ENCODE assay signal across 16 cellular contexts in the genomic region with DNA sequence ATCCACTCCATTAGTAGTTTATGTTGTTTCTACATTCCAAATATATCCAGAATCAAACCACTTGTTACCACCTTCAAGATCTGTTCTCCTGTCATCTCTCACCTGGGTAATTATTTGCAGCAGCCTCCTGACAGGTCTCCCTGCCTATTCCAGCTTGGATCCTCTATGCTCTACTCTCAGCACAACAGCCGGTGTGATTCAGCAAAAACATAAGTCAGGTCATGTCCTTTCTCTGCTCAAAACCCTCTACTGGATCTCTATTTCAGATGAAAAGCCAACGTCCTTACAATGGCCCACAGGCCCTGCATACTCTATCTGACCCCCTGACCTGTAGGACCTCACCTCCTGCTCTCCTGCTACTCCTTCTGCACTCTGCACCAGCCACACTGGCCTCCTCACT.
DNase-seq lines count a peak whose midpoint lies in the region; ATAC-seq, FAIRE-seq and TF ChIP-seq lines count a peak whose summit lies in the region.
"Had no signal": no experiment of that assay in that cellular context is flagged by ENCODE, and none has a peak within 500 bp of the region (broad histone marks: within the 10 kb centered on the region; RNA-seq: fewer than 3 reads in every experiment).

No MANE protein-coding gene starts in this region.

- no peaks in the 10 kb centered on the region; the same call in 1 of the 2 replicates for H3K36me3 ChIP-seq in Caco-2 (ENCODE audit: control insufficient read depth, insufficient read depth, low read length)
- no peaks in the 10 kb centered on the region for H3K36me3 ChIP-seq in H1 (ENCODE audit: control insufficient read depth in 2 of 4, insufficient read depth in 4 of 4, low read length in 3 of 4)
- H3K36me3 ChIP-seq: BLaER1 treated with 17β-estradiol and CSF1 and Interleukin-3, amounts not matched to agents 10 nM and 100 nM had no signal

- H3K36me3 Mint-ChIP-seq in Caco-2 (ENCODE audit: insufficient read depth, unreplicated experiment) (peaks cover 5% of the 10 kb centered on the region), IgD-negative memory B cell (no peaks in the 10 kb centered on the region)
- H3K36me3 Mint-ChIP-seq in natural killer cell treated with Interleukin-12 subunit alpha and Interleukin-12 subunit beta and Interleukin-15 and Interleukin-18, amount 100 ng/mL, for 72 hours = no peaks in the 10 kb centered on the region

- POLR2A ChIA-PET in Caco-2 (lab: Charles Lee) (no interaction called here), H1 (lab: Charles Lee; ENCODE audit: partially characterized antibody) (interaction anchor here (0.7 kb wide), 1 partner anchor 190 kb away, joined by 3 read pairs; no protein-coding TSS in a partner anchor)

- CTCF ChIA-PET in Caco-2 (lab: Charles Lee) = no interaction called here
- CTCF ChIA-PET in H1 (lab: Charles Lee; ENCODE audit: partially characterized antibody) = no interaction called here

- TF ChIP-seq CTCF in Caco-2 (IDR thresholded peaks at IDR 0.05; ENCODE audit: insufficient read depth in 1 of 2, low read depth in 1 of 2, low read length in 1 of 2, severe bottlenecking in 1 of 2, unreplicated experiment in 1 of 2) (no peak), H1 (IDR thresholded peaks at IDR 0.05; ENCODE audit: control extremely low read depth in 1 of 3, insufficient read depth in 1 of 3, low read depth in 1 of 3, low read length in 3 of 3) (no peak)

- WGBS in H1 (ENCODE audit: extremely low coverage in 1 of 2, insufficient coverage in 1 of 2, insufficient read length in 1 of 2, insufficient replicate concordance in 2 of 2, low coverage in 1 of 2, low lambda C conversion rate in 2 of 2, missing lambda C conversion rate in 1 of 2), 2 experiments = 73% methylated on average over 2 of the region's 2 CpGs; no CpG with 5 or more reads in 1 of the 2 experiments

- H2BK20ac ChIP-seq in H1 (ENCODE audit: low read length) = 0 out of 2 replicates have a peak overlapping the region, but pooled peaks have one; percentile 48

- H2BK120ac ChIP-seq in H1 (replicated peaks; ENCODE audit: low read depth, low read length) = no peak overlapping the region

- no peaks in the 10 kb centered on the region for H3K27me3 ChIP-seq in Caco-2 (replicated peaks; ENCODE audit: control insufficient read depth, insufficient read depth, low read length)
- H3K27me3 ChIP-seq in H1 (replicated peaks in 1 of 4; ENCODE audit: control insufficient read depth in 3 of 4, extremely low read depth in 1 of 4, insufficient read depth in 3 of 4, low read length in 3 of 4) = no peaks in the 10 kb centered on the region

- H3K4me3 Mint-ChIP-seq in Caco-2 (ENCODE audit: unreplicated experiment) (no peak overlapping the region), IgD-negative memory B cell (no peak overlapping the region)
- peak overlapping the region; percentile 28 for H3K4me3 Mint-ChIP-seq in natural killer cell treated with Interleukin-12 subunit alpha and Interleukin-12 subunit beta and Interleukin-15 and Interleukin-18, amount 100 ng/mL, for 72 hours
- H3K4me3 Mint-ChIP-seq: CD4-positive, alpha-beta T cell; HFFc6 had no signal

- DNase-seq in Caco-2 = no peak
- no peak for DNase-seq in H1 (ENCODE audit: low read depth in 1 of 2, low spot score in 2 of 2)
- no peak for DNase-seq in natural killer cell treated with Interleukin-12 subunit alpha and Interleukin-12 subunit beta and Interleukin-15 and Interleukin-18, amount 100 ng/mL, for 72 hours (ENCODE audit: low spot score)
- DNase-seq in T-helper 9 cell = no peak
- DNase-seq in NCI-H1436 treated with DMSO at 0.1 percent for 48 hours (lab: John Stamatoyannopoulos, UW) = no peak
- no peak for DNase-seq in NCI-H1417 (lab: John Stamatoyannopoulos, UW)
- DNase-seq: ACHN; CD4-positive, alpha-beta T cell; DMS153; GF-D8; HFFc6; KG1 had no signal

- H2AFZ ChIP-seq in H1 (ENCODE audit: low read length) = no peak overlapping the region

- H3K79me2 ChIP-seq in H1 (ENCODE audit: control insufficient read depth in 1 of 2, insufficient read depth in 2 of 2, low read length in 2 of 2) = peaks cover 0 to 10% of the 10 kb centered on the region in 2 experiments; a peak in 1 of 4 replicates

- no peak for TF ChIP-seq RAD21 in H1 (IDR thresholded peaks at IDR 0.05 in 1 of 2, conservative IDR thresholded peaks at IDR 0.05 in 1 of 2; ENCODE audit: low read depth in 2 of 2, low read length in 2 of 2)

- no peak overlapping the region for H4K8ac ChIP-seq in H1 (ENCODE audit: extremely low read depth, insufficient read depth, low read length)

- no peak overlapping the region for H2AK5ac ChIP-seq in H1 (ENCODE audit: low read depth, low read length)

- ATAC-seq in natural killer cell treated with Interleukin-12 subunit alpha and Interleukin-12 subunit beta and Interleukin-15 and Interleukin-18, amount 100 ng/mL, for 72 hours = no peak

- no peak overlapping the region for H3K4ac ChIP-seq in H1 (replicated peaks; ENCODE audit: insufficient read length, low read depth, low read length)

- H4K20me1 ChIP-seq in H1 (replicated peaks in 1 of 2; ENCODE audit: control insufficient read depth in 1 of 2, insufficient read depth in 2 of 2, low read length in 2 of 2) = peaks cover 3 to 13% of the 10 kb centered on the region in 2 experiments

- intact Hi-C loops in Caco-2 (cut with micrococcal nuclease; ENCODE audit: unreplicated experiment) = no loop called here

- H3K14ac ChIP-seq in H1 (ENCODE audit: insufficient read length) = no peak overlapping the region

- no peak overlapping the region for H2BK12ac ChIP-seq in H1 (ENCODE audit: low read depth, low read length)

- H3K4me1 Mint-ChIP-seq in Caco-2 (ENCODE audit: low read depth, unreplicated experiment) = peaks cover 56% of the 10 kb centered on the region
- no peaks in the 10 kb centered on the region for H3K4me1 Mint-ChIP-seq in IgD-negative memory B cell
- H3K4me1 Mint-ChIP-seq in natural killer cell treated with Interleukin-12 subunit alpha and Interleukin-12 subunit beta and Interleukin-15 and Interleukin-18, amount 100 ng/mL, for 72 hours (ENCODE audit: low read depth in 2 of 2) = peaks cover 42 to 46% of the 10 kb centered on the region in 2 donors

- H3K27me3 Mint-ChIP-seq in Caco-2 (ENCODE audit: insufficient read depth, unreplicated experiment) = no peaks in the 10 kb centered on the region
- H3K27me3 Mint-ChIP-seq in IgD-negative memory B cell = no peaks in the 10 kb centered on the region
- peaks cover 0 to 22% of the 10 kb centered on the region in 2 donors for H3K27me3 Mint-ChIP-seq in natural killer cell treated with Interleukin-12 subunit alpha and Interleukin-12 subunit beta and Interleukin-15 and Interleukin-18, amount 100 ng/mL, for 72 hours
- H3K27me3 Mint-ChIP-seq: CD4-positive, alpha-beta T cell had no signal

- H3K27ac Mint-ChIP-seq in Caco-2 (ENCODE audit: unreplicated experiment) (peak overlapping the region; percentile 93), IgD-negative memory B cell (peak overlapping the region in 2 of 3 donors; percentile 4 to 11)
- peak overlapping the region in 1 of 2 donors; percentile 54 for H3K27ac Mint-ChIP-seq in natural killer cell treated with Interleukin-12 subunit alpha and Interleukin-12 subunit beta and Interleukin-15 and Interleukin-18, amount 100 ng/mL, for 72 hours
- H3K27ac Mint-ChIP-seq: CD4-positive, alpha-beta T cell; HFFc6 had no signal

- no peak overlapping the region for H4K5ac ChIP-seq in H1 (ENCODE audit: insufficient read length, low read depth, low read length)

- no peak overlapping the region for H3K18ac ChIP-seq in H1 (ENCODE audit: extremely low read depth, low read length)

- no peak overlapping the region for H2BK15ac ChIP-seq in H1 (ENCODE audit: low read length)

- H3K4me1 ChIP-seq in Caco-2 (peaks cover 58% of the 10 kb centered on the region), H1 (replicated peaks in 1 of 4; ENCODE audit: control insufficient read depth in 3 of 4, insufficient read depth in 4 of 4, low read length in 3 of 4) (peaks cover 4 to 16% (median 13%) of the 10 kb centered on the region in 4 experiments; a peak in 6 of 7 replicates)

- BruUV-seq in Caco-2 (replicated peaks; lab: Mats Ljungman, UMichigan) = no TSS peak

- no peak overlapping the region for H3K23ac ChIP-seq in H1 (ENCODE audit: insufficient read length)

- no peaks in the 10 kb centered on the region for H3K9me3 Mint-ChIP-seq in Caco-2 (ENCODE audit: unreplicated experiment)
- H3K9me3 Mint-ChIP-seq in IgD-negative memory B cell = no peaks in the 10 kb centered on the region
- no peaks in the 10 kb centered on the region for H3K9me3 Mint-ChIP-seq in natural killer cell treated with Interleukin-12 subunit alpha and Interleukin-12 subunit beta and Interleukin-15 and Interleukin-18, amount 100 ng/mL, for 72 hours
- H3K9me3 Mint-ChIP-seq: CD4-positive, alpha-beta T cell; HFFc6 had no signal

- H3K4me2 ChIP-seq in H1 (ENCODE audit: insufficient read depth in 1 of 2, low read depth in 2 of 2, low read length in 2 of 2) = no peak overlapping the region
- H3K4me2 ChIP-seq: BLaER1 treated with 17β-estradiol and CSF1 and Interleukin-3, amounts not matched to agents 10 nM and 100 nM had no signal

- H2BK5ac ChIP-seq in H1 (ENCODE audit: low read depth, low read length) = no peak overlapping the region

- TF ChIP-seq POLR2A in H1 (IDR thresholded peaks at IDR 0.05; ENCODE audit: control extremely low read depth in 1 of 2, low read depth in 2 of 2, low read length in 2 of 2) = no peak

- no peak overlapping the region for H3K9ac ChIP-seq in H1 (replicated peaks in 1 of 4; ENCODE audit: extremely low read depth in 1 of 4, low read depth in 3 of 4, low read length in 3 of 4)
- H3K9ac ChIP-seq: BLaER1 treated with 17β-estradiol and CSF1 and Interleukin-3, amounts not matched to agents 10 nM and 100 nM had no signal

- H3K9me3 ChIP-seq in Caco-2 (no peaks in the 10 kb centered on the region), H1 (ENCODE audit: insufficient read depth in 2 of 2, low read depth in 1 of 2, low read length in 1 of 2) (no peaks in the 10 kb centered on the region)
- H3K9me3 ChIP-seq: BLaER1 treated with 17β-estradiol and CSF1 and Interleukin-3, amounts not matched to agents 10 nM and 100 nM had no signal

- H3K56ac ChIP-seq in H1 (replicated peaks; ENCODE audit: insufficient read length, low read depth, low read length) = no peak overlapping the region

- H3K4me3 ChIP-seq in Caco-2 (ENCODE audit: low read depth, low read length) (no peak overlapping the region), H1 (ENCODE audit: extremely low read depth in 1 of 4, insufficient read depth in 2 of 4, low read depth in 3 of 4, low read length in 4 of 4) (no peak overlapping the region)
- H3K4me3 ChIP-seq: BLaER1 treated with 17β-estradiol and CSF1 and Interleukin-3, amounts not matched to agents 10 nM and 100 nM had no signal

- H3K23me2 ChIP-seq in H1 (ENCODE audit: low read depth, low read length) = no peaks in the 10 kb centered on the region

- no peak for FAIRE-seq in H1 (lab: Jason Lieb, UNC)
- FAIRE-seq: D721Med had no signal

- no peak for TF ChIP-seq EP300 in H1 (IDR thresholded peaks at IDR 0.05; ENCODE audit: borderline replicate concordance in 1 of 2, low read depth in 2 of 2, low read length in 2 of 2)

- no peak overlapping the region for H3K27ac ChIP-seq in H1 (ENCODE audit: low read depth, low read length)
- H3K27ac ChIP-seq: BLaER1 treated with 17β-estradiol and CSF1 and Interleukin-3, amounts not matched to agents 10 nM and 100 nM; HL-60 had no signal

- H4K91ac ChIP-seq in H1 (replicated peaks; ENCODE audit: insufficient read length, low read length) = no peak overlapping the region

- H3K79me1 ChIP-seq in H1 (ENCODE audit: low read depth, low read length) = no peaks in the 10 kb centered on the region; the same call in 1 of the 2 replicates
